ENCODE assay signal across 1 cellular context in the genomic region with DNA sequence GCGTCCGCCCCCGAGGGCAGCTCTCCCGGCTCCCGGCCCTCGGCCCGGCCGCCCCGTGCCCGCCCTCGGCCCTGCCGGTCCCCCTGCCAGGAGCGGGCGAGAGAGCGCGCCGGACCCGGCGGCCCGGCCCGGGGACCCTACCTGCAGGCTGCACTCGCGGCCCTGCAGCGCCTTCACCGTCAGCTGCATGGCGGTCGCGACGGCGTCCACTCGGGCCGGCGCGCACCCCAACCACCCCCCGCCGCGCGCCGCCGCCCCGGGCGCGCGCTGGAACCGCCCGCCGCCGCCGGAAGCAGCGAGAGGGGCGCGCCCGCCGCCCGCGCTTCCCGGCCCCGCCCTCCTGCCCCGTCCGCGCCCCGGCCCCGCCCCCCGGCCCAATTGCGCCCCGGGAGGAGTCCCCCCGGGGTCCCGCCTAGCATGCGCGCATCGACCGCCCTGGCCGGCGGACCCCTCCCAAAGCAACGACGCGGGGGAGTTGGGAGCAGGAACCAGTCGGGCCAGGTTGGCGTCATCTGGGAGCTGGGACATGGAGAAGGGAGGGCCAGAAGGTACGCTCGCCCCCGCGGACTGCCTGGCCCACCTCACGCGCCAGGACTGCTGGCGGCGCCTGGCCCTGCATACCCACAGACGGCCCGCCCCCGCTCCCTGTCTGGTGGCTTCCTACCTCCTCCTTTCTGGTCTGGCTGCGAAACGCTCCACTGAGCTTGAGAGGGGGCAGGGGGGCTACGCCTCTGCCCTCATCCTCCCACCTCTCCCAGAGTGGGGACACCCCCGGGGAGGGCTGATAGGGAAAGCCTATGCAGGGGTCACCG.
TF ChIP-seq lines count a peak whose summit lies in the region.

A gene (minus strand): TSS at position 220 of the 812 bp plus-strand sequence. CDS start 31 bp downstream, at position 189.

TF ChIP-seq in HEK293, 187 proteins besides CTCF, POLR2A, EP300 and RAD21 (continued from another document and continues in another):
- TF ChIP-seq, protein P1, sequence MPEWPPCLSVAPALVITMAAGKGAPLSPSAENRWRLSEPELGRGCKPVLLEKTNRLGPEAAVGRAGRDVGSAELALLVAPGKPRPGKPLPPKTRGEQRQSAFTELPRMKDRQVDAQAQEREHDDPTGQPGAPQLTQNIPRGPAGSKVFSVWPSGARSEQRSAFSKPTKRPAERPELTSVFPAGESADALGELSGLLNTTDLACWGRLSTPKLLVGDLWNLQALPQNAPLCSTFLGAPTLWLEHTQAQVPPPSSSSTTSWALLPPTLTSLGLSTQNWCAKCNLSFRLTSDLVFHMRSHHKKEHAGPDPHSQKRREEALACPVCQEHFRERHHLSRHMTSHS (tag by site-specific recombination; IDR thresholded peaks at IDR 0.05) = no peak
- no peak; the same call in 1 of the 2 replicates for TF ChIP-seq YY1 (tag by site-specific recombination; IDR thresholded peaks at IDR 0.05)
- TF ChIP-seq, protein P2, sequence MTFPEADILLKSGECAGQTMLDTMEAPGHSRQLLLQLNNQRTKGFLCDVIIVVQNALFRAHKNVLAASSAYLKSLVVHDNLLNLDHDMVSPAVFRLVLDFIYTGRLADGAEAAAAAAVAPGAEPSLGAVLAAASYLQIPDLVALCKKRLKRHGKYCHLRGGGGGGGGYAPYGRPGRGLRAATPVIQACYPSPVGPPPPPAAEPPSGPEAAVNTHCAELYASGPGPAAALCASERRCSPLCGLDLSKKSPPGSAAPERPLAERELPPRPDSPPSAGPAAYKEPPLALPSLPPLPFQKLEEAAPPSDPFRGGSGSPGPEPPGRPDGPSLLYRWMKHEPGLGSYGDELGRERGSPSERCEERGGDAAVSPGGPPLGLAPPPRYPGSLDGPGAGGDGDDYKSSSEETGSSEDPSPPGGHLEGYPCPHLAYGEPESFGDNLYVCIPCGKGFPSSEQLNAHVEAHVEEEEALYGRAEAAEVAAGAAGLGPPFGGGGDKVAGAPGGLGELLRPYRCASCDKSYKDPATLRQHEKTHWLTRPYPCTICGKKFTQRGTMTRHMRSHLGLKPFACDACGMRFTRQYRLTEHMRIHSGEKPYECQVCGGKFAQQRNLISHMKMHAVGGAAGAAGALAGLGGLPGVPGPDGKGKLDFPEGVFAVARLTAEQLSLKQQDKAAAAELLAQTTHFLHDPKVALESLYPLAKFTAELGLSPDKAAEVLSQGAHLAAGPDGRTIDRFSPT (tag by site-specific recombination; IDR thresholded peaks at IDR 0.05) = peak; percentile 68; the same call in 1 of the 2 replicates
- TF ChIP-seq, protein P3, sequence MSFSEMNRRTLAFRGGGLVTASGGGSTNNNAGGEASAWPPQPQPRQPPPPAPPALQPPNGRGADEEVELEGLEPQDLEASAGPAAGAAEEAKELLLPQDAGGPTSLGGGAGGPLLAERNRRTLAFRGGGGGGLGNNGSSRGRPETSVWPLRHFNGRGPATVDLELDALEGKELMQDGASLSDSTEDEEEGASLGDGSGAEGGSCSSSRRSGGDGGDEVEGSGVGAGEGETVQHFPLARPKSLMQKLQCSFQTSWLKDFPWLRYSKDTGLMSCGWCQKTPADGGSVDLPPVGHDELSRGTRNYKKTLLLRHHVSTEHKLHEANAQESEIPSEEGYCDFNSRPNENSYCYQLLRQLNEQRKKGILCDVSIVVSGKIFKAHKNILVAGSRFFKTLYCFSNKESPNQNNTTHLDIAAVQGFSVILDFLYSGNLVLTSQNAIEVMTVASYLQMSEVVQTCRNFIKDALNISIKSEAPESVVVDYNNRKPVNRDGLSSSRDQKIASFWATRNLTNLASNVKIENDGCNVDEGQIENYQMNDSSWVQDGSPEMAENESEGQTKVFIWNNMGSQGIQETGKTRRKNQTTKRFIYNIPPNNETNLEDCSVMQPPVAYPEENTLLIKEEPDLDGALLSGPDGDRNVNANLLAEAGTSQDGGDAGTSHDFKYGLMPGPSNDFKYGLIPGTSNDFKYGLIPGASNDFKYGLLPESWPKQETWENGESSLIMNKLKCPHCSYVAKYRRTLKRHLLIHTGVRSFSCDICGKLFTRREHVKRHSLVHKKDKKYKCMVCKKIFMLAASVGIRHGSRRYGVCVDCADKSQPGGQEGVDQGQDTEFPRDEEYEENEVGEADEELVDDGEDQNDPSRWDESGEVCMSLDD (tag by site-specific recombination; IDR thresholded peaks at IDR 0.05) = peak; percentile 77
- peak; percentile 68 for TF ChIP-seq ZEB2 (tag by site-specific recombination; IDR thresholded peaks at IDR 0.05)
- peak; percentile 54; the same call in 1 of the 2 replicates for TF ChIP-seq ZBTB17 (tag by site-specific recombination; IDR thresholded peaks at IDR 0.05)
- TF ChIP-seq ZBTB8A (tag by site-specific recombination; IDR thresholded peaks at IDR 0.05) = 0 out of 2 replicates have a peak, but pooled peaks have one; percentile 9
- TF ChIP-seq, protein P4, sequence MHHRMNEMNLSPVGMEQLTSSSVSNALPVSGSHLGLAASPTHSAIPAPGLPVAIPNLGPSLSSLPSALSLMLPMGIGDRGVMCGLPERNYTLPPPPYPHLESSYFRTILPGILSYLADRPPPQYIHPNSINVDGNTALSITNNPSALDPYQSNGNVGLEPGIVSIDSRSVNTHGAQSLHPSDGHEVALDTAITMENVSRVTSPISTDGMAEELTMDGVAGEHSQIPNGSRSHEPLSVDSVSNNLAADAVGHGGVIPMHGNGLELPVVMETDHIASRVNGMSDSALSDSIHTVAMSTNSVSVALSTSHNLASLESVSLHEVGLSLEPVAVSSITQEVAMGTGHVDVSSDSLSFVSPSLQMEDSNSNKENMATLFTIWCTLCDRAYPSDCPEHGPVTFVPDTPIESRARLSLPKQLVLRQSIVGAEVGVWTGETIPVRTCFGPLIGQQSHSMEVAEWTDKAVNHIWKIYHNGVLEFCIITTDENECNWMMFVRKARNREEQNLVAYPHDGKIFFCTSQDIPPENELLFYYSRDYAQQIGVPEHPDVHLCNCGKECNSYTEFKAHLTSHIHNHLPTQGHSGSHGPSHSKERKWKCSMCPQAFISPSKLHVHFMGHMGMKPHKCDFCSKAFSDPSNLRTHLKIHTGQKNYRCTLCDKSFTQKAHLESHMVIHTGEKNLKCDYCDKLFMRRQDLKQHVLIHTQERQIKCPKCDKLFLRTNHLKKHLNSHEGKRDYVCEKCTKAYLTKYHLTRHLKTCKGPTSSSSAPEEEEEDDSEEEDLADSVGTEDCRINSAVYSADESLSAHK (tag by site-specific recombination; IDR thresholded peaks at IDR 0.05) = no peak
- TF ChIP-seq, protein P5, sequence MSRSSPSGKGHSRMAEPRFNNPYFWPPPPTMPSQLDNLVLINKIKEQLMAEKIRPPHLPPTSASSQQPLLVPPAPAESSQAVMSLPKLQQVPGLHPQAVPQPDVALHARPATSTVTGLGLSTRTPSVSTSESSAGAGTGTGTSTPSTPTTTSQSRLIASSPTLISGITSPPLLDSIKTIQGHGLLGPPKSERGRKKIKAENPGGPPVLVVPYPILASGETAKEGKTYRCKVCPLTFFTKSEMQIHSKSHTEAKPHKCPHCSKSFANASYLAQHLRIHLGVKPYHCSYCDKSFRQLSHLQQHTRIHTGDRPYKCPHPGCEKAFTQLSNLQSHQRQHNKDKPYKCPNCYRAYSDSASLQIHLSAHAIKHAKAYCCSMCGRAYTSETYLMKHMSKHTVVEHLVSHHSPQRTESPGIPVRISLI (tag by site-specific recombination; IDR thresholded peaks at IDR 0.05) = no peak
- peak; percentile 36; the same call in 1 of the 2 replicates for TF ChIP-seq ZNF76 (tag by site-specific recombination; IDR thresholded peaks at IDR 0.05; ENCODE audit: borderline replicate concordance, low read depth)
- TF ChIP-seq ZFHX2 (tag by site-specific recombination; conservative IDR thresholded peaks at IDR 0.05) = peak; percentile 99
- no peak for TF ChIP-seq YY2 (tag by site-specific recombination; IDR thresholded peaks at IDR 0.05)
- peak; percentile 68 for TF ChIP-seq ZNF335 (tag by site-specific recombination; conservative IDR thresholded peaks at IDR 0.05)
- TF ChIP-seq ZNF433 (tag by site-specific recombination; IDR thresholded peaks at IDR 0.05; ENCODE audit: low read depth) = no peak
- TF ChIP-seq, protein P6, sequence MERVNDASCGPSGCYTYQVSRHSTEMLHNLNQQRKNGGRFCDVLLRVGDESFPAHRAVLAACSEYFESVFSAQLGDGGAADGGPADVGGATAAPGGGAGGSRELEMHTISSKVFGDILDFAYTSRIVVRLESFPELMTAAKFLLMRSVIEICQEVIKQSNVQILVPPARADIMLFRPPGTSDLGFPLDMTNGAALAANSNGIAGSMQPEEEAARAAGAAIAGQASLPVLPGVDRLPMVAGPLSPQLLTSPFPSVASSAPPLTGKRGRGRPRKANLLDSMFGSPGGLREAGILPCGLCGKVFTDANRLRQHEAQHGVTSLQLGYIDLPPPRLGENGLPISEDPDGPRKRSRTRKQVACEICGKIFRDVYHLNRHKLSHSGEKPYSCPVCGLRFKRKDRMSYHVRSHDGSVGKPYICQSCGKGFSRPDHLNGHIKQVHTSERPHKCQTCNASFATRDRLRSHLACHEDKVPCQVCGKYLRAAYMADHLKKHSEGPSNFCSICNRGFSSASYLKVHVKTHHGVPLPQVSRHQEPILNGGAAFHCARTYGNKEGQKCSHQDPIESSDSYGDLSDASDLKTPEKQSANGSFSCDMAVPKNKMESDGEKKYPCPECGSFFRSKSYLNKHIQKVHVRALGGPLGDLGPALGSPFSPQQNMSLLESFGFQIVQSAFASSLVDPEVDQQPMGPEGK (tag by site-specific recombination; IDR thresholded peaks at IDR 0.05) = peak; percentile 88
- peak; percentile 67; the same call in 1 of the 2 replicates for TF ChIP-seq WT1 (tag by site-specific recombination; IDR thresholded peaks at IDR 0.05)
- TF ChIP-seq SP3 (tag by site-specific recombination; IDR thresholded peaks at IDR 0.05) = peak; percentile 79
- TF ChIP-seq GLIS1 (tag by site-specific recombination; IDR thresholded peaks at IDR 0.05) = peak; percentile 96
- peak; percentile 98 for TF ChIP-seq GLIS2 (tag by site-specific recombination; IDR thresholded peaks at IDR 0.05)
- no peak for TF ChIP-seq ZNF510 (tag by site-specific recombination; IDR thresholded peaks at IDR 0.05; ENCODE audit: insufficient replicate concordance)
- peak; percentile 40; the same call in 1 of the 2 replicates for TF ChIP-seq ZNF600 (tag by site-specific recombination; IDR thresholded peaks at IDR 0.05)
- TF ChIP-seq ZNF354C (tag by site-specific recombination; IDR thresholded peaks at IDR 0.05; ENCODE audit: borderline replicate concordance, low read depth) = no peak
- TF ChIP-seq, protein P7, sequence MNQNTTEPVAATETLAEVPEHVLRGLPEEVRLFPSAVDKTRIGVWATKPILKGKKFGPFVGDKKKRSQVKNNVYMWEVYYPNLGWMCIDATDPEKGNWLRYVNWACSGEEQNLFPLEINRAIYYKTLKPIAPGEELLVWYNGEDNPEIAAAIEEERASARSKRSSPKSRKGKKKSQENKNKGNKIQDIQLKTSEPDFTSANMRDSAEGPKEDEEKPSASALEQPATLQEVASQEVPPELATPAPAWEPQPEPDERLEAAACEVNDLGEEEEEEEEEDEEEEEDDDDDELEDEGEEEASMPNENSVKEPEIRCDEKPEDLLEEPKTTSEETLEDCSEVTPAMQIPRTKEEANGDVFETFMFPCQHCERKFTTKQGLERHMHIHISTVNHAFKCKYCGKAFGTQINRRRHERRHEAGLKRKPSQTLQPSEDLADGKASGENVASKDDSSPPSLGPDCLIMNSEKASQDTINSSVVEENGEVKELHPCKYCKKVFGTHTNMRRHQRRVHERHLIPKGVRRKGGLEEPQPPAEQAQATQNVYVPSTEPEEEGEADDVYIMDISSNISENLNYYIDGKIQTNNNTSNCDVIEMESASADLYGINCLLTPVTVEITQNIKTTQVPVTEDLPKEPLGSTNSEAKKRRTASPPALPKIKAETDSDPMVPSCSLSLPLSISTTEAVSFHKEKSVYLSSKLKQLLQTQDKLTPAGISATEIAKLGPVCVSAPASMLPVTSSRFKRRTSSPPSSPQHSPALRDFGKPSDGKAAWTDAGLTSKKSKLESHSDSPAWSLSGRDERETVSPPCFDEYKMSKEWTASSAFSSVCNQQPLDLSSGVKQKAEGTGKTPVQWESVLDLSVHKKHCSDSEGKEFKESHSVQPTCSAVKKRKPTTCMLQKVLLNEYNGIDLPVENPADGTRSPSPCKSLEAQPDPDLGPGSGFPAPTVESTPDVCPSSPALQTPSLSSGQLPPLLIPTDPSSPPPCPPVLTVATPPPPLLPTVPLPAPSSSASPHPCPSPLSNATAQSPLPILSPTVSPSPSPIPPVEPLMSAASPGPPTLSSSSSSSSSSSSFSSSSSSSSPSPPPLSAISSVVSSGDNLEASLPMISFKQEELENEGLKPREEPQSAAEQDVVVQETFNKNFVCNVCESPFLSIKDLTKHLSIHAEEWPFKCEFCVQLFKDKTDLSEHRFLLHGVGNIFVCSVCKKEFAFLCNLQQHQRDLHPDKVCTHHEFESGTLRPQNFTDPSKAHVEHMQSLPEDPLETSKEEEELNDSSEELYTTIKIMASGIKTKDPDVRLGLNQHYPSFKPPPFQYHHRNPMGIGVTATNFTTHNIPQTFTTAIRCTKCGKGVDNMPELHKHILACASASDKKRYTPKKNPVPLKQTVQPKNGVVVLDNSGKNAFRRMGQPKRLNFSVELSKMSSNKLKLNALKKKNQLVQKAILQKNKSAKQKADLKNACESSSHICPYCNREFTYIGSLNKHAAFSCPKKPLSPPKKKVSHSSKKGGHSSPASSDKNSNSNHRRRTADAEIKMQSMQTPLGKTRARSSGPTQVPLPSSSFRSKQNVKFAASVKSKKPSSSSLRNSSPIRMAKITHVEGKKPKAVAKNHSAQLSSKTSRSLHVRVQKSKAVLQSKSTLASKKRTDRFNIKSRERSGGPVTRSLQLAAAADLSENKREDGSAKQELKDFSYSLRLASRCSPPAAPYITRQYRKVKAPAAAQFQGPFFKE (tag by site-specific recombination; IDR thresholded peaks at IDR 0.05; ENCODE audit: borderline replicate concordance) = no peak
- TF ChIP-seq, protein P8, sequence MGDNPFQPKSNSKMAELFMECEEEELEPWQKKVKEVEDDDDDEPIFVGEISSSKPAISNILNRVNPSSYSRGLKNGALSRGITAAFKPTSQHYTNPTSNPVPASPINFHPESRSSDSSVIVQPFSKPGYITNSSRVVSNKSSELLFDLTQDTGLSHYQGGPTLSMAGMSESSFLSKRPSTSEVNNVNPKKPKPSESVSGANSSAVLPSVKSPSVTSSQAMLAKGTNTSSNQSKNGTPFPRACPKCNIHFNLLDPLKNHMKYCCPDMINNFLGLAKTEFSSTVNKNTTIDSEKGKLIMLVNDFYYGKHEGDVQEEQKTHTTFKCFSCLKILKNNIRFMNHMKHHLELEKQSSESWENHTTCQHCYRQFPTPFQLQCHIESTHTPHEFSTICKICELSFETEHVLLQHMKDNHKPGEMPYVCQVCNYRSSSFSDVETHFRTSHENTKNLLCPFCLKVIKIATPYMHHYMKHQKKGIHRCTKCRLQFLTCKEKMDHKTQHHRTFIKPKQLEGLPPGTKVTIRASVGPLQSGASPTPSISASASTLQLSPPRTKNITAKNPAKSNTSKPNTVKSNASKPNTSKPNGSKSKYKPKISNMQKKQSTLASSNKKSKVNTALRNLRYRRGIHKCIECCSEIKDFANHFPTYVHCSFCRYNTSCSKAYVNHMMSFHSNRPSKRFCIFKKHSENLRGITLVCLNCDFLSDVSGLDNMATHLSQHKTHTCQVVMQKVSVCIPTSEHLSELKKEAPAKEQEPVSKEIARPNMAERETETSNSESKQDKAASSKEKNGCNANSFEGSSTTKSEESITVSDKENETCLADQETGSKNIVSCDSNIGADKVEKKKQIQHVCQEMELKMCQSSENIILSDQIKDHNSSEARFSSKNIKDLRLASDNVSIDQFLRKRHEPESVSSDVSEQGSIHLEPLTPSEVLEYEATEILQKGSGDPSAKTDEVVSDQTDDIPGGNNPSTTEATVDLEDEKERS (tag by site-specific recombination; IDR thresholded peaks at IDR 0.05) = no peak
- 0 out of 2 replicates have a peak, but pooled peaks have one; percentile 29 for TF ChIP-seq ZNF501 (tag by site-specific recombination; IDR thresholded peaks at IDR 0.05)
